Comparison of ENCODE assay signal across 25 cellular contexts in genomic region chr17:5562172-5562571, GRCh38.
"Had no signal": no experiment of that assay in that cellular context is flagged by ENCODE, and none has a peak within 500 bp of the region (broad histone marks: within the 10 kb centered on the region; RNA-seq: fewer than 3 reads in every experiment).

No MANE protein-coding gene starts in this region.

- H3K27ac Mint-ChIP-seq: dendritic cell treated with granulocyte-macrophage colony-stimulating factor and Interleukin-4, amounts not matched to agents 40 ng/mL and 50 ng/mL, for 4 days; endodermal cell; mesothelial cell of epicardium had no signal

- FAIRE-seq: keratinocyte had no signal

- ATAC-seq: activated CD4-positive, alpha-beta T cell treated with anti-CD3 and anti-CD28 coated beads for 36 hours; esophagus mucosa; left ventricle myocardium superior had no signal

- H3K4me1 Mint-ChIP-seq: endodermal cell, mesothelial cell of epicardium, neural crest cell had no signal

- H3K27me3 Mint-ChIP-seq: activated CD4-positive, alpha-beta T cell treated with anti-CD3 and anti-CD28 coated beads for 36 hours; activated naive CD4-positive, alpha-beta T cell treated with anti-CD3 and anti-CD28 coated beads, Interleukin-2, amount 10 ng/mL, durations not matched to agents 7 days and 5 days; central memory CD8-positive, alpha-beta T cell; dendritic cell treated with granulocyte-macrophage colony-stimulating factor and Interleukin-4, amounts not matched to agents 40 ng/mL and 50 ng/mL, for 4 days; naive B cell; T-cell had no signal

- H3K36me3 Mint-ChIP-seq: mesothelial cell of epicardium had no signal

- H3K4me3 Mint-ChIP-seq: activated CD4-positive, alpha-beta T cell treated with anti-CD3 and anti-CD28 coated beads for 36 hours; activated naive CD4-positive, alpha-beta T cell treated with anti-CD3 and anti-CD28 coated beads, Interleukin-2, amount 10 ng/mL, durations not matched to agents 7 days and 5 days; central memory CD8-positive, alpha-beta T cell; dendritic cell treated with granulocyte-macrophage colony-stimulating factor and Interleukin-4, amounts not matched to agents 40 ng/mL and 50 ng/mL, for 4 days; endodermal cell; mesothelial cell of epicardium; naive B cell; neural crest cell had no signal

- H3K9me3 Mint-ChIP-seq: activated naive CD4-positive, alpha-beta T cell treated with anti-CD3 and anti-CD28 coated beads, Interleukin-2, amount 10 ng/mL, durations not matched to agents 7 days and 5 days; central memory CD8-positive, alpha-beta T cell; dendritic cell treated with granulocyte-macrophage colony-stimulating factor and Interleukin-4, amounts not matched to agents 40 ng/mL and 50 ng/mL, for 4 days; endodermal cell; mesothelial cell of epicardium; naive B cell; neural crest cell; T-cell had no signal

- DNase-seq: activated CD4-positive, alpha-beta T cell treated with anti-CD3 and anti-CD28 coated beads for 36 hours; activated CD4-positive, CD25-positive, alpha-beta regulatory T cell; activated CD8-positive, alpha-beta memory T cell treated with anti-CD3 and anti-CD28 coated beads for 24 hours; activated gamma-delta T cell; activated naive CD4-positive, alpha-beta T cell treated with anti-CD3 and anti-CD28 coated beads, Interleukin-2, amount 10 ng/mL, durations not matched to agents 7 days and 5 days; amygdala; foreskin fibroblast; head of caudate nucleus; hippocampal formation; left cardiac atrium; left ventricle myocardium superior; naive B cell; occipital lobe; stimulated activated CD4-positive, alpha-beta T cell treated with anti-CD3 and anti-CD28 coated beads, Interleukin-1b, Interleukin-23, amount 100 ng/mL, for 48 hours; stimulated activated naive CD4-positive, alpha-beta T cell; T-cell; testis; transverse colon had no signal
